ENCODE assay signal across 20 cellular contexts in genomic region chr14:96905825-96906224, GRCh38.
DNase-seq lines count a peak whose midpoint lies in the region; ATAC-seq, FAIRE-seq and TF ChIP-seq lines count a peak whose summit lies in the region.
"Had no signal": no experiment of that assay in that cellular context is flagged by ENCODE, and none has a peak within 500 bp of the region (broad histone marks: within the 10 kb centered on the region; RNA-seq: fewer than 3 reads in every experiment).

No MANE protein-coding gene starts in this region.

- no peak overlapping the region for H3K4me3 ChIP-seq in HepG2 (replicated peaks in 1 of 3; ENCODE audit: insufficient read depth in 1 of 3, low read depth in 2 of 3, low read length in 3 of 3)
- no peak overlapping the region for H3K4me3 ChIP-seq in right lobe of liver
- H3K4me3 ChIP-seq in fibroblast of the aortic adventitia (ENCODE audit: low read depth, low read length): no peak overlapping the region
- H3K4me3 ChIP-seq: ascending aorta, esophagus squamous epithelium, stomach had no signal

- TF ChIP-seq POLR2A in HepG2 (IDR thresholded peaks at IDR 0.05; ENCODE audit: insufficient read depth in 1 of 2, low read depth in 2 of 2, low read length in 2 of 2): no peak
- no peak for TF ChIP-seq POLR2A in right lobe of liver (IDR thresholded peaks at IDR 0.05)
- no peak for TF ChIP-seq POLR2A in H54 (IDR thresholded peaks at IDR 0.05; ENCODE audit: low read depth, low read length)

- H3K4me3 Mint-ChIP-seq in Calu3 (ENCODE audit: low read depth, unreplicated experiment): no peak overlapping the region
- H3K4me3 Mint-ChIP-seq: H9 had no signal

- ATAC-seq in HepG2 (no peak), right lobe of liver (no peak), HG03521 (IDR thresholded peaks at IDR 0.05; ENCODE audit: unreplicated experiment) (no peak)
- ATAC-seq: left lobe of liver had no signal

- H3K4me1 Mint-ChIP-seq in Calu3 (ENCODE audit: low read depth, unreplicated experiment): peaks cover 17% of the 10 kb centered on the region

- H3K27me3 ChIP-seq in HepG2 (ENCODE audit: control insufficient read depth in 1 of 2, insufficient read depth in 2 of 2, low read length in 2 of 2) (no peaks in the 10 kb centered on the region), right lobe of liver (no peaks in the 10 kb centered on the region)
- H3K27me3 ChIP-seq: ascending aorta, esophagus squamous epithelium, stomach had no signal

- no peaks in the 10 kb centered on the region for H4K20me1 ChIP-seq in HepG2 (ENCODE audit: insufficient read depth, low read length)

- H3K4me2 ChIP-seq in HepG2 (ENCODE audit: low read depth, low read length): no peak overlapping the region

- no peak overlapping the region for H2AFZ ChIP-seq in HepG2 (ENCODE audit: low read length)

- H3K36me3 ChIP-seq in HepG2 (replicated peaks in 1 of 2; ENCODE audit: control insufficient read depth in 1 of 2, insufficient read depth in 2 of 2, low read length in 2 of 2) (no peaks in the 10 kb centered on the region; a peak in 1 of 5 replicates), right lobe of liver (no peaks in the 10 kb centered on the region)
- H3K36me3 ChIP-seq: ascending aorta, esophagus squamous epithelium, stomach had no signal

- intact Hi-C loops in HepG2 (cut with micrococcal nuclease; ENCODE audit: unreplicated experiment): no loop called here
- intact Hi-C loops in right lobe of liver (cut with DNase I): no loop called here
- intact Hi-C loops in Calu3 (cut with micrococcal nuclease; ENCODE audit: unreplicated experiment): no loop called here

- DNase-seq in HepG2 (ENCODE audit: low spot score) (no peak), right lobe of liver (no peak), SIG-M5 (lab: John Stamatoyannopoulos, UW) (peak; percentile 69), fibroblast of the aortic adventitia (ENCODE audit: low read depth) (peak; percentile 3), H54 (ENCODE audit: insufficient read length, low spot score) (no peak), Calu3 (no peak), pons (ENCODE audit: low spot score) (no peak)
- DNase-seq: dermis blood vessel endothelial cell; esophagus squamous epithelium; H9; MM.1S; posterior cingulate gyrus; stimulated activated CD4-positive, alpha-beta T cell treated with anti-CD3 and anti-CD28 coated beads, Interleukin-15, amount 100 ng/mL, for 24 hours; stomach had no signal

- H3K9me3 Mint-ChIP-seq in Calu3 (ENCODE audit: low read depth, unreplicated experiment): peaks cover 6% of the 10 kb centered on the region

- CTCF ChIA-PET in HepG2 (lab: Yijun Ruan, JAX; ENCODE audit: low intra/inter-chr PET ratio, low total read pairs): no interaction called here
- CTCF ChIA-PET in Calu3 (lab: Charles Lee): no interaction called here

- TF ChIP-seq RAD21 in HepG2 (CRISPR knock-in tag; IDR thresholded peaks at IDR 0.05): no peak

- POLR2A ChIA-PET in HepG2 (lab: Yijun Ruan, JAX): no interaction called here

- H3K27ac ChIP-seq in HepG2 (ENCODE audit: extremely low read length, insufficient read depth, low read length) (no peak overlapping the region), right lobe of liver (no peak overlapping the region)
- H3K27ac ChIP-seq: ascending aorta, esophagus squamous epithelium, stomach had no signal

- no peaks in the 10 kb centered on the region for H3K36me3 Mint-ChIP-seq in Calu3 (ENCODE audit: insufficient read depth, unreplicated experiment)

- TF ChIP-seq CTCF in HepG2 (CRISPR knock-in tag; IDR thresholded peaks at IDR 0.05) (no peak), right lobe of liver (IDR thresholded peaks at IDR 0.05) (no peak), fibroblast of the aortic adventitia (IDR thresholded peaks at IDR 0.05; ENCODE audit: insufficient read depth, low read length) (no peak), Calu3 (IDR thresholded peaks at IDR 0.05; ENCODE audit: unreplicated experiment) (no peak)

- in situ Hi-C loops in HepG2 (cut with HindIII; ENCODE audit: extremely low pct_ligation_motif_present, low pct_unique_long_range_greater_than_20kb): no loop called here

- no TSS peak for BruUV-seq in HepG2 (replicated peaks; lab: Mats Ljungman, UMichigan)
- BruUV-seq in Calu3 (replicated peaks; lab: Mats Ljungman, UMichigan): no TSS peak

- H3K4me1 ChIP-seq in HepG2 (ENCODE audit: insufficient read depth, low read length) (peaks cover 12% of the 10 kb centered on the region), right lobe of liver (no peaks in the 10 kb centered on the region)
- H3K4me1 ChIP-seq: ascending aorta, esophagus squamous epithelium, stomach had no signal

- H3K27me3 Mint-ChIP-seq in Calu3 (ENCODE audit: unreplicated experiment): no peaks in the 10 kb centered on the region

- 74% methylated on average over 3 of the region's 3 CpGs for WGBS in HepG2 (ENCODE audit: low lambda C conversion rate)
- 70% methylated on average over 1 of the region's 3 CpGs for WGBS in right lobe of liver (ENCODE audit: insufficient coverage, low coverage, low lambda C conversion rate, missing lambda C conversion rate)

- no peak overlapping the region for H3K9ac ChIP-seq in HepG2 (ENCODE audit: insufficient read depth, low read depth, low read length)

- no peak overlapping the region for H3K27ac Mint-ChIP-seq in Calu3 (ENCODE audit: unreplicated experiment)
- H3K27ac Mint-ChIP-seq: activated T-helper 2 cell treated with anti-CD3 and anti-CD28 coated beads, Interferon-gamma antibody, Interleukin-2, Interleukin-4, amounts not matched to agents 10 μg/mL and 5 μg/mL and 100 μg/mL, durations not matched to agents 14 hours and 24 hours and 36 hours; H9 had no signal

- H3K9me3 ChIP-seq in HepG2 (ENCODE audit: low read length): peaks cover 4% of the 10 kb centered on the region; the same call in 1 of the 2 replicates
- H3K9me3 ChIP-seq in right lobe of liver: no peaks in the 10 kb centered on the region

- H3K79me2 ChIP-seq in HepG2 (ENCODE audit: insufficient read depth, low read length): no peaks in the 10 kb centered on the region

- TF ChIP-seq EP300 in HepG2 (IDR thresholded peaks at IDR 0.05; ENCODE audit: low read depth in 2 of 2, low read length in 2 of 2) (no peak), HepG2 (CRISPR knock-in tag; IDR thresholded peaks at IDR 0.05; ENCODE audit: borderline replicate concordance) (no peak)

- FAIRE-seq in HepG2 (lab: Jason Lieb, UNC) (no peak), H54 (lab: Jason Lieb, UNC) (no peak)
- FAIRE-seq: HTR-8/SVneo, urothelium cell line had no signal

TF ChIP-seq in HepG2, 621 proteins besides CTCF, POLR2A, EP300 and RAD21:
- TF ChIP-seq HNRNPLL (IDR thresholded peaks at IDR 0.05; ENCODE audit: low read depth, low read length, poor library complexity, severe bottlenecking): no peak
- peak; percentile 36; the same call in 1 of the 2 replicates for TF ChIP-seq CEBPB (IDR thresholded peaks at IDR 0.05; ENCODE audit: borderline replicate concordance, low read depth, low read length)
- no peak for TF ChIP-seq ZKSCAN8 (CRISPR knock-in tag; IDR thresholded peaks at IDR 0.05; ENCODE audit: borderline replicate concordance)
- TF ChIP-seq KDM5A (IDR thresholded peaks at IDR 0.05; ENCODE audit: borderline replicate concordance, low read length): no peak
- TF ChIP-seq GLMP (CRISPR knock-in tag; IDR thresholded peaks at IDR 0.05; ENCODE audit: borderline replicate concordance): no peak
TF ChIP-seq in HepG2: peak in this region for 1.

Comparison
In these comparisons a context has a peak if more than half of its experiments do, and no peak if none do; other contexts are left out.
1. DNase-seq: peak in SIG-M5 (single experiment) and fibroblast of the aortic adventitia (single experiment); none in HepG2 (single experiment), right lobe of liver (0 of 3), H54 (single experiment), Calu3 (single experiment) and pons (single experiment).